34 cellular contexts compared by ENCODE assay signal in the genomic region with DNA sequence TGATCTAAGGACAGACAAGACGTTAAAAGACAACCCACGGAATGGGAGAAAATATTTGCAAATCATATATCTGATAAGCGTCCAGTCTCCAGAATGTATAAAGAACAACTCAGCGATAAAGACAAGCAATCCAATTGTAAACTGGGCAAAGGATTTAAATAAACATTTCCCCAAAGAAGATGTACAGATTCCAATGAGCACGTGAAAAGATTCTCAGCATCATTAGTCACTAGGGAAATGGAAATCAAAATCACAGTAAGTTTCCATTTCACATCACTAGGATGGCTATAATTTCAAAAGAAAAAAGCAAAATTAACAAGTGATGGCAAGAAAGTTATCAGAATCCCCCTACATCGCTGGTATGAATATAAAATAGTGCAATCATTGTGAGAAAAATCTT.
"Had no signal": no experiment of that assay in that cellular context is flagged by ENCODE, and none has a peak within 500 bp of the region (broad histone marks: within the 10 kb centered on the region; RNA-seq: fewer than 3 reads in every experiment).

No MANE protein-coding gene starts in this region.

- ATAC-seq: activated naive CD4-positive, alpha-beta T cell treated with anti-CD3 and anti-CD28 coated beads, Interleukin-2, amount 50 U/mL, for 72 hours; activated naive CD8-positive, alpha-beta T cell treated with anti-CD3 and anti-CD28 coated beads, Interleukin-2, amount 50 U/mL, for 24 hours; activated T-cell treated with anti-CD3 and anti-CD28 coated beads, Interleukin-2, amount 50 U/mL, for 4 hours; activated T-cell treated with anti-CD3 and anti-CD28 coated beads, Interleukin-2, amount 50 U/mL, for 72 hours; activated T-helper 17 cell treated with anti-CD3 and anti-CD28 coated beads, Interleukin-2, amount 50 U/mL, for 72 hours; body of pancreas had no signal

- H3K4me1 ChIP-seq: adrenal gland, ascending aorta, body of pancreas, breast epithelium had no signal

- H3K36me3 ChIP-seq: adrenal gland, ascending aorta, brain microvascular endothelial cell, breast epithelium, cardiac muscle cell had no signal

- H3K27ac ChIP-seq: adrenal gland, ascending aorta, body of pancreas, brain microvascular endothelial cell, breast epithelium, cardiac muscle cell had no signal

- H3K4me3 ChIP-seq: adrenal gland, ascending aorta, body of pancreas, breast epithelium, cardiac muscle cell had no signal

- H3K27me3 ChIP-seq: adrenal gland, ascending aorta, body of pancreas, brain microvascular endothelial cell, breast epithelium, cardiac muscle cell had no signal

- FAIRE-seq: astrocyte, bronchial epithelial cell had no signal

- DNase-seq: activated effector memory CD4-positive, alpha-beta T cell treated with anti-CD3 and anti-CD28 coated beads, Interleukin-2, amount 50 U/mL, for 16 hours; activated effector memory CD4-positive, alpha-beta T cell treated with Interleukin-2 at 50 U/mL for 16 hours; activated gamma-delta T cell; activated gamma-delta T cell treated with Interleukin-2 at 50 U/mL for 16 hours; activated naive CD4-positive, alpha-beta T cell; activated naive CD4-positive, alpha-beta T cell treated with anti-CD3 and anti-CD28 coated beads for 36 hours; activated naive CD4-positive, alpha-beta T cell treated with anti-CD3 and anti-CD28 coated beads, Interleukin-2, amount 10 ng/mL, durations not matched to agents 7 days and 5 days; activated naive CD4-positive, alpha-beta T cell treated with anti-CD3 and anti-CD28 coated beads, Interleukin-2, amount 50 U/mL, for 16 hours; activated naive CD4-positive, alpha-beta T cell treated with Interleukin-2 at 50 U/mL for 16 hours; activated naive CD8-positive, alpha-beta T cell treated with anti-CD3 and anti-CD28 coated beads for 36 hours; activated naive CD8-positive, alpha-beta T cell treated with anti-CD3 and anti-CD28 coated beads, Interleukin-2, amount 10 ng/mL, durations not matched to agents 7 days and 5 days; activated naive CD8-positive, alpha-beta T cell treated with anti-CD3 and anti-CD28 coated beads, Interleukin-2, amount 50 U/mL, for 24 hours; activated T-cell treated with anti-CD3 and anti-CD28 coated beads, Interleukin-2, amount 50 U/mL, for 1 hour; activated T-cell treated with anti-CD3 and anti-CD28 coated beads, Interleukin-2, amount 50 U/mL, for 24 hours; activated T-cell treated with anti-CD3 and anti-CD28 coated beads, Interleukin-2, amount 50 U/mL, for 4 hours; activated T-cell treated with anti-CD3 and anti-CD28 coated beads, Interleukin-2, amount 50 U/mL, for 48 hours; activated T-cell treated with anti-CD3 and anti-CD28 coated beads, Interleukin-2, amount 50 U/mL, for 72 hours; adrenal gland; amniotic stem cell; amygdala; anterior cingulate cortex; aorta; body of pancreas; brain microvascular endothelial cell; caudate nucleus; central memory CD4-positive, alpha-beta T cell; cerebellar nuclear complex had no signal

- H3K9me3 ChIP-seq: adrenal gland, ascending aorta, body of pancreas, breast epithelium had no signal
